Comparison of ENCODE assay signal across 8 cellular contexts in genomic region chr10:47165168-47165710, GRCh38.
DNase-seq lines count a peak whose midpoint lies in the region; ATAC-seq and TF ChIP-seq lines count a peak whose summit lies in the region.

No MANE protein-coding gene starts in this region.

- H3K27ac ChIP-seq in SK-N-MC (no peak overlapping the region), prostate gland (peak overlapping the region in 1 of 2 donors; percentile 25)

- H3K4me1 ChIP-seq in prostate gland (replicated peaks) = no peaks in the 10 kb centered on the region

- H3K9me3 ChIP-seq in SK-N-MC (ENCODE audit: low read depth, low read length) = no peaks in the 10 kb centered on the region
- no peaks in the 10 kb centered on the region for H3K9me3 ChIP-seq in prostate gland

- no peak for TF ChIP-seq POLR2A in prostate gland (IDR thresholded peaks at IDR 0.05)

- peaks cover 3 to 16% (median 6%) of the 10 kb centered on the region in 7 donors for H3K9me3 Mint-ChIP-seq in CD14-positive monocyte
- no peaks in the 10 kb centered on the region for H3K9me3 Mint-ChIP-seq in osteocyte (ENCODE audit: unreplicated experiment)

- H3K4me3 ChIP-seq in SK-N-MC (peak overlapping the region; percentile 55), epithelial cell of proximal tubule (ENCODE audit: low read depth, low read length) (peak overlapping the region; percentile 16), prostate gland (no peak overlapping the region)

- peaks cover 66% of the 10 kb centered on the region for H3K4me1 Mint-ChIP-seq in CD14-positive monocyte
- H3K4me1 Mint-ChIP-seq in osteocyte (ENCODE audit: unreplicated experiment) = peaks cover 31% of the 10 kb centered on the region

- WGBS in prostate gland = 50% methylated on average over 7 of the region's 7 CpGs

- H3K27me3 Mint-ChIP-seq in CD14-positive monocyte (ENCODE audit: low read depth in 3 of 3) = peaks cover 0 to 9% (median 1%) of the 10 kb centered on the region in 3 donors
- no peaks in the 10 kb centered on the region for H3K27me3 Mint-ChIP-seq in osteocyte (ENCODE audit: unreplicated experiment)

- H3K9ac ChIP-seq in SK-N-MC (ENCODE audit: insufficient read length) = no peak overlapping the region

- H3K36me3 ChIP-seq in SK-N-MC (ENCODE audit: insufficient read depth, low read length) (no peaks in the 10 kb centered on the region), prostate gland (no peaks in the 10 kb centered on the region)

- H3K36me3 Mint-ChIP-seq in CD14-positive monocyte (peaks cover 5 to 6% of the 10 kb centered on the region in 2 donors), osteocyte (ENCODE audit: unreplicated experiment) (no peaks in the 10 kb centered on the region)

- DNase-seq in CD14-positive monocyte (ENCODE audit: low spot score) (no peak), SK-N-MC (ENCODE audit: low read depth, low spot score) (no peak), epithelial cell of proximal tubule (ENCODE audit: low read depth) (no peak), osteocyte (ENCODE audit: extremely low spot score, unreplicated experiment) (peak; percentile 66), SW 1271 (lab: John Stamatoyannopoulos, UW) (no peak), prostate gland (ENCODE audit: low spot score) (no peak)

- intact Hi-C loops in CD14-positive monocyte (cut with micrococcal nuclease) = loop anchor here (5.0 kb wide), 2 partner anchors 33 to 92 kb away; no protein-coding TSS in a partner anchor
- intact Hi-C loops in prostate gland (cut with DNase I) = loop anchor here (5.0 kb wide), 1 partner anchor 132 kb away; no protein-coding TSS in a partner anchor

- no peaks in the 10 kb centered on the region for H3K27me3 ChIP-seq in prostate gland (replicated peaks; ENCODE audit: insufficient read depth)

- peak overlapping the region; percentile 67 to 87 for H3K4me3 Mint-ChIP-seq in CD14-positive monocyte
- H3K4me3 Mint-ChIP-seq in osteocyte (ENCODE audit: unreplicated experiment) = peak overlapping the region; percentile 56

- no peak for TF ChIP-seq CTCF in CD14-positive monocyte (IDR thresholded peaks at IDR 0.05)
- no peak for TF ChIP-seq CTCF in epithelial cell of proximal tubule (conservative IDR thresholded peaks at IDR 0.05; ENCODE audit: low read depth, low read length)
- no peak for TF ChIP-seq CTCF in osteocyte (IDR thresholded peaks at IDR 0.05)
- no peak for TF ChIP-seq CTCF in prostate gland (IDR thresholded peaks at IDR 0.05)

- no peak for ATAC-seq in HG03097 (IDR thresholded peaks at IDR 0.05; ENCODE audit: low FRiP score, unreplicated experiment)
- ATAC-seq in HG02623 (IDR thresholded peaks at IDR 0.05; ENCODE audit: unreplicated experiment) = no peak

- H3K27ac Mint-ChIP-seq in CD14-positive monocyte (peak overlapping the region; percentile 93 to 99 (median 96)), osteocyte (ENCODE audit: unreplicated experiment) (peak overlapping the region; percentile 84)

Comparison
In these comparisons a context has a peak if more than half of its experiments do, and no peak if none do; other contexts are left out.
1. H3K4me3 ChIP-seq: peak in SK-N-MC (single experiment) and epithelial cell of proximal tubule (single experiment); none in prostate gland (0 of 2).